In genomic region chr4:125316391-125316780, GRCh38 we compare ENCODE assay signal across 8 cellular contexts. TPM values are rescaled to one million over a fixed set of nuclear protein-coding genes. Genes with fewer than 3 reads are reported as not detected.
DNase-seq lines count a peak whose midpoint lies in the region; ATAC-seq and TF ChIP-seq lines count a peak whose summit lies in the region.

No MANE protein-coding gene starts in this region.

- H3K4me1 ChIP-seq in CD4-positive, alpha-beta memory T cell (ENCODE audit: insufficient read depth, low read length) = peaks cover 17% of the 10 kb centered on the region
- peaks cover 17% of the 10 kb centered on the region for H3K4me1 ChIP-seq in mammary epithelial cell (ENCODE audit: insufficient read depth, low read length)

- H3K4me3 Mint-ChIP-seq in CD4-positive, alpha-beta memory T cell = peak overlapping the region; percentile 76 to 89 (median 81)
- peak overlapping the region; percentile 70 to 89 for H3K4me3 Mint-ChIP-seq in stimulated activated naive CD8-positive, alpha-beta T cell treated with anti-CD3 and anti-CD28 coated beads, Interleukin-15, amount 100 ng/mL, for 72 hours

- peak overlapping the region; percentile 77 for H3K4me2 ChIP-seq in mammary epithelial cell (ENCODE audit: insufficient read depth, low read depth, low read length)

- dilution Hi-C loops in mammary epithelial cell (cut with HindIII; ENCODE audit: low sequenced_read_pairs) = no loop called here

- peaks cover 9 to 41% (median 25%) of the 10 kb centered on the region in 4 donors for H3K4me1 Mint-ChIP-seq in CD4-positive, alpha-beta memory T cell
- peaks cover 37% of the 10 kb centered on the region for H3K4me1 Mint-ChIP-seq in stimulated activated naive CD8-positive, alpha-beta T cell treated with anti-CD3 and anti-CD28 coated beads, Interleukin-15, amount 100 ng/mL, for 72 hours

- BruUV-seq in mammary epithelial cell (replicated peaks; lab: Mats Ljungman, UMichigan) = no TSS peak

- H3K4me3 ChIP-seq in CD4-positive, alpha-beta memory T cell (ENCODE audit: low read length in 2 of 2) = no peak overlapping the region
- H3K4me3 ChIP-seq in NB4 (ENCODE audit: low read depth, low read length) (no peak overlapping the region), mammary epithelial cell (replicated peaks in 1 of 3; ENCODE audit: insufficient read depth in 1 of 3, low read depth in 2 of 3, low read length in 3 of 3) (peak overlapping the region; percentile 93 to 96 (median 96))

- intact Hi-C loops in CD4-positive, alpha-beta memory T cell (cut with micrococcal nuclease) = no loop called here
- intact Hi-C loops in mammary epithelial cell (cut with micrococcal nuclease) = loop anchor here (10.0 kb wide), 2 partner anchors 178 to 1468 kb away; no protein-coding TSS in a partner anchor
- intact Hi-C loops in left colon (cut with DNase I, micrococcal nuclease) = loop anchor here in 1 of 2 donors (10.0 kb wide), 1 partner anchor 1288 kb away; no protein-coding TSS in a partner anchor

- H3K9ac ChIP-seq in mammary epithelial cell (ENCODE audit: insufficient read depth, low read length) = no peak overlapping the region

- POLR2A ChIA-PET in CD4-positive, alpha-beta memory T cell (lab: Charles Lee; ENCODE audit: partially characterized antibody) = no interaction called here

- H3K27me3 ChIP-seq in CD4-positive, alpha-beta memory T cell (ENCODE audit: insufficient read depth, low read length) = peaks cover 4% of the 10 kb centered on the region
- no peaks in the 10 kb centered on the region for H3K27me3 ChIP-seq in mammary epithelial cell (ENCODE audit: insufficient read depth, low read length)

- H3K27ac Mint-ChIP-seq in CD4-positive, alpha-beta memory T cell = peak overlapping the region in 3 of 7 donors; percentile 14 to 62 (median 42)
- no peak overlapping the region for H3K27ac Mint-ChIP-seq in stimulated activated naive CD8-positive, alpha-beta T cell treated with anti-CD3 and anti-CD28 coated beads, Interleukin-15, amount 100 ng/mL, for 72 hours

- ATAC-seq in left colon = no peak
- ATAC-seq in stimulated activated naive CD8-positive, alpha-beta T cell treated with anti-CD3 and anti-CD28 coated beads, Interleukin-15, amount 100 ng/mL, for 72 hours = peak; percentile 24
- ATAC-seq in HG02763 (IDR thresholded peaks at IDR 0.05; ENCODE audit: unreplicated experiment) = no peak

- H3K27ac ChIP-seq in CD4-positive, alpha-beta memory T cell (ENCODE audit: low read depth, low read length) = no peak overlapping the region
- H3K27ac ChIP-seq in mammary epithelial cell (ENCODE audit: insufficient read depth, low read depth, low read length) = no peak overlapping the region

- CTCF ChIA-PET in CD4-positive, alpha-beta memory T cell (lab: Charles Lee; ENCODE audit: partially characterized antibody) = no interaction called here
- CTCF ChIA-PET in mammary epithelial cell (lab: Charles Lee; ENCODE audit: low non-redundant PET) = no interaction called here

- peaks cover 47 to 48% of the 10 kb centered on the region in 2 donors for H3K27me3 Mint-ChIP-seq in CD4-positive, alpha-beta memory T cell
- peaks cover 71% of the 10 kb centered on the region for H3K27me3 Mint-ChIP-seq in stimulated activated naive CD8-positive, alpha-beta T cell treated with anti-CD3 and anti-CD28 coated beads, Interleukin-15, amount 100 ng/mL, for 72 hours

- peaks cover 0 to 7% (median 0%) of the 10 kb centered on the region in 8 donors for H3K9me3 Mint-ChIP-seq in CD4-positive, alpha-beta memory T cell
- H3K9me3 Mint-ChIP-seq in stimulated activated naive CD8-positive, alpha-beta T cell treated with anti-CD3 and anti-CD28 coated beads, Interleukin-15, amount 100 ng/mL, for 72 hours = no peaks in the 10 kb centered on the region

- no peaks in the 10 kb centered on the region for H4K20me1 ChIP-seq in mammary epithelial cell (ENCODE audit: insufficient read depth, low read length)

- H3K36me3 Mint-ChIP-seq in CD4-positive, alpha-beta memory T cell = peaks cover 0 to 2% of the 10 kb centered on the region in 2 donors

- no peaks in the 10 kb centered on the region for H3K36me3 ChIP-seq in CD4-positive, alpha-beta memory T cell (ENCODE audit: insufficient read depth, low read length)
- no peaks in the 10 kb centered on the region for H3K36me3 ChIP-seq in mammary epithelial cell (ENCODE audit: insufficient read depth, low read length)

- WGBS in mammary epithelial cell (ENCODE audit: low coverage, missing lambda C conversion rate) = 7% methylated on average over 19 of the region's 25 CpGs

- H3K9me3 ChIP-seq in CD4-positive, alpha-beta memory T cell (ENCODE audit: control insufficient read depth in 1 of 2, low read length in 2 of 2) = no peaks in the 10 kb centered on the region
- H3K9me3 ChIP-seq in mammary epithelial cell (replicated peaks; ENCODE audit: insufficient read depth, low read length) = no peaks in the 10 kb centered on the region

- TF ChIP-seq CTCF in NB4 (IDR thresholded peaks at IDR 0.05; ENCODE audit: low read depth, low read length) (no peak), mammary epithelial cell (conservative IDR thresholded peaks at IDR 0.05 in 1 of 2, IDR thresholded peaks at IDR 0.05 in 1 of 2; ENCODE audit: extremely low read depth in 1 of 2, insufficient read depth in 1 of 2, low read depth in 1 of 2, low read length in 2 of 2) (no peak)

- no peak for DNase-seq in CD4-positive, alpha-beta memory T cell
- DNase-seq in NB4 (ENCODE audit: low read depth) (peak; percentile 0), mammary epithelial cell (no peak), left colon (peak; percentile 12 to 26), Kasumi-1 (lab: John Stamatoyannopoulos, UW) (no peak), HPDE6-E6E7 (ENCODE audit: extremely low spot score) (no peak)
- no peak for DNase-seq in stimulated activated naive CD8-positive, alpha-beta T cell treated with anti-CD3 and anti-CD28 coated beads, Interleukin-15, amount 100 ng/mL, for 72 hours

- H2AFZ ChIP-seq in mammary epithelial cell (ENCODE audit: low read depth, low read length) = peak overlapping the region; percentile 100

- TF ChIP-seq POLR2A in NB4 (IDR thresholded peaks at IDR 0.05; ENCODE audit: extremely low read depth, insufficient read length) = no peak

- H3K79me2 ChIP-seq in mammary epithelial cell (ENCODE audit: insufficient read depth, low read length) = no peaks in the 10 kb centered on the region

- in situ Hi-C loops in mammary epithelial cell (cut with MboI; ENCODE audit: low sequenced_read_pairs in 2 of 2) = loop anchor here (25.0 kb wide), 2 partner anchors 1271 to 1296 kb away; no protein-coding TSS in a partner anchor

RNA-seq across cellular contexts. Expression of gene FAT4, which starts 1.6 kb away (rescaled TPM):
- not detected for total RNA-seq in CD4-positive, alpha-beta memory T cell
- polyA plus RNA-seq in CD4-positive, alpha-beta memory T cell = not detected
- total RNA-seq in mammary epithelial cell (1 to 10 TPM; 1.5 to 5.5 TPM), left colon (1 to 10 TPM; 1.4 to 6.1 TPM)
- polyA plus RNA-seq in mammary epithelial cell = 0.42 TPM
- polyA minus RNA-seq in mammary epithelial cell = 4.6 TPM

Comparison
In these comparisons a context has a peak if more than half of its experiments do, and no peak if none do; other contexts are left out.
1. DNase-seq: peak in NB4 (single experiment) and left colon (2 of 2); none in CD4-positive, alpha-beta memory T cell (0 of 5), mammary epithelial cell (single experiment), stimulated activated naive CD8-positive, alpha-beta T cell treated with anti-CD3 and anti-CD28 coated beads, Interleukin-15, amount 100 ng/mL, for 72 hours (0 of 2), Kasumi-1 (0 of 2) and HPDE6-E6E7 (single experiment).
2. H3K4me3 ChIP-seq: peak in mammary epithelial cell (3 of 3); none in CD4-positive, alpha-beta memory T cell (0 of 2) and NB4 (single experiment).